18 cellular contexts compared by ENCODE assay signal in genomic region chr7:158944950-158945349, GRCh38.
"Had no signal": no experiment of that assay in that cellular context is flagged by ENCODE, and none has a peak within 500 bp of the region (broad histone marks: within the 10 kb centered on the region; RNA-seq: fewer than 3 reads in every experiment).

No MANE protein-coding gene starts in this region.

- H3K4me3 Mint-ChIP-seq: memory B cell; natural killer cell; stimulated activated effector memory CD8-positive, alpha-beta T cell treated with anti-CD3 and anti-CD28 coated beads, Interleukin-12 subunit alpha, Interleukin-12 subunit beta, amount 100 ng/mL, for 72 hours had no signal

- DNase-seq: cortex of kidney; effector memory CD8-positive, alpha-beta T cell; erythroblast; esophagus squamous epithelium; foreskin melanocyte; hypothalamus; immature natural killer cell; natural killer cell; stimulated activated CD4-positive, alpha-beta T cell treated with anti-CD3 and anti-CD28 coated beads, Interleukin-12 subunit alpha, Interleukin-12 subunit beta, amount 100 ng/mL, for 4 hours; stimulated activated CD4-positive, alpha-beta T cell treated with anti-CD3 and anti-CD28 coated beads, Interleukin-1b, Interleukin-23, amount 100 ng/mL, for 48 hours; stimulated activated CD4-positive, alpha-beta T cell treated with anti-CD3 and anti-CD28 coated beads, Interleukin-4, amount 100 ng/mL, for 1 hour; stimulated activated naive CD4-positive, alpha-beta T cell treated with Interleukin-2 at 50 U/mL for 16 hours; stomach; thyroid gland; trophoblast cell had no signal

- H3K27me3 Mint-ChIP-seq: effector memory CD8-positive, alpha-beta T cell; memory B cell had no signal

- H3K9me3 Mint-ChIP-seq: immature natural killer cell, natural killer cell had no signal

- H3K27ac Mint-ChIP-seq: memory B cell; stimulated activated effector memory CD8-positive, alpha-beta T cell treated with anti-CD3 and anti-CD28 coated beads, Interleukin-12 subunit alpha, Interleukin-12 subunit beta, amount 100 ng/mL, for 72 hours had no signal

- ATAC-seq: effector memory CD8-positive, alpha-beta T cell; natural killer cell; sciatic nerve; stimulated activated effector memory CD8-positive, alpha-beta T cell treated with anti-CD3 and anti-CD28 coated beads, Interleukin-12 subunit alpha, Interleukin-12 subunit beta, amount 100 ng/mL, for 72 hours had no signal

- H3K4me1 Mint-ChIP-seq: immature natural killer cell; memory B cell; natural killer cell; stimulated activated effector memory CD8-positive, alpha-beta T cell treated with anti-CD3 and anti-CD28 coated beads, Interleukin-12 subunit alpha, Interleukin-12 subunit beta, amount 100 ng/mL, for 72 hours had no signal
